ENCODE assay signal across 1 cellular context in genomic region chr22:38760477-38761201, GRCh38.
TF ChIP-seq lines count a peak whose summit lies in the region.

No MANE protein-coding gene starts in this region.

TF ChIP-seq in H1, 55 proteins besides CTCF, POLR2A, EP300 and RAD21:
- TF ChIP-seq CBX5 (IDR thresholded peaks at IDR 0.05; ENCODE audit: low read depth, low read length) (no peak), JUND (IDR thresholded peaks at IDR 0.05; ENCODE audit: low read length) (no peak), SIX5 (IDR thresholded peaks at IDR 0.05; ENCODE audit: low read depth, low read length) (no peak), EGR1 (IDR thresholded peaks at IDR 0.05; ENCODE audit: borderline replicate concordance, low read depth, low read length) (no peak), MAX (IDR thresholded peaks at IDR 0.05) (no peak)
